Comparison of ENCODE assay signal across 1 cellular context in the genomic region with DNA sequence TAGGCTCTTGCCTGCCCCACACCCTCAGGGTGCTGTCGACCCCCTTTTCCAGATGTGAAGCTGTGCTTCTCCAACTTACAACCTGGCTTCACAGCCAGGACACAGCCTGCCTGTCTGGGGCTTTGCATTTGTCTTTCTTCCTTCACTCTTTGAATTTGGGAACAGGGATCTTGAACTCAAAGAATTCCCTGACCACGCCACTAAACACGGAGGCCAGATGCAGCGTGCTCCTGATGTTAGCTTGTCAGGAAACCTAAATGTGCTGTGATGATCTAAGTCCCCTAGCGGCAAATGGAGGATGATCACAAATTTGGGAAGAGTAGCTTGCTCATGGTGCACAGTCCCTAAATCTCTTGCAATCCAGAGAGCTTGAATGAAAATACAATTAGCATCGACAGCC.
TF ChIP-seq lines count a peak whose summit lies in the region.

No MANE protein-coding gene starts in this region.

TF ChIP-seq in HepG2, 621 proteins besides CTCF, POLR2A, EP300 and RAD21:
- TF ChIP-seq, protein P1, sequence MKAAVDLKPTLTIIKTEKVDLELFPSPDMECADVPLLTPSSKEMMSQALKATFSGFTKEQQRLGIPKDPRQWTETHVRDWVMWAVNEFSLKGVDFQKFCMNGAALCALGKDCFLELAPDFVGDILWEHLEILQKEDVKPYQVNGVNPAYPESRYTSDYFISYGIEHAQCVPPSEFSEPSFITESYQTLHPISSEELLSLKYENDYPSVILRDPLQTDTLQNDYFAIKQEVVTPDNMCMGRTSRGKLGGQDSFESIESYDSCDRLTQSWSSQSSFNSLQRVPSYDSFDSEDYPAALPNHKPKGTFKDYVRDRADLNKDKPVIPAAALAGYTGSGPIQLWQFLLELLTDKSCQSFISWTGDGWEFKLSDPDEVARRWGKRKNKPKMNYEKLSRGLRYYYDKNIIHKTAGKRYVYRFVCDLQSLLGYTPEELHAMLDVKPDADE (CRISPR knock-in tag; IDR thresholded peaks at IDR 0.05), result no peak
- TF ChIP-seq HHEX (CRISPR knock-in tag; IDR thresholded peaks at IDR 0.05), result no peak
- no peak for TF ChIP-seq NFE2L1 (CRISPR knock-in tag; IDR thresholded peaks at IDR 0.05; ENCODE audit: borderline replicate concordance)
- TF ChIP-seq, protein P2, sequence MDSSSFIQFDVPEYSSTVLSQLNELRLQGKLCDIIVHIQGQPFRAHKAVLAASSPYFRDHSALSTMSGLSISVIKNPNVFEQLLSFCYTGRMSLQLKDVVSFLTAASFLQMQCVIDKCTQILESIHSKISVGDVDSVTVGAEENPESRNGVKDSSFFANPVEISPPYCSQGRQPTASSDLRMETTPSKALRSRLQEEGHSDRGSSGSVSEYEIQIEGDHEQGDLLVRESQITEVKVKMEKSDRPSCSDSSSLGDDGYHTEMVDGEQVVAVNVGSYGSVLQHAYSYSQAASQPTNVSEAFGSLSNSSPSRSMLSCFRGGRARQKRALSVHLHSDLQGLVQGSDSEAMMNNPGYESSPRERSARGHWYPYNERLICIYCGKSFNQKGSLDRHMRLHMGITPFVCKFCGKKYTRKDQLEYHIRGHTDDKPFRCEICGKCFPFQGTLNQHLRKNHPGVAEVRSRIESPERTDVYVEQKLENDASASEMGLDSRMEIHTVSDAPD (CRISPR knock-in tag; IDR thresholded peaks at IDR 0.05), result no peak
- peak; percentile 30 for TF ChIP-seq STAG1 (CRISPR knock-in tag; IDR thresholded peaks at IDR 0.05)
